In the genomic region with DNA sequence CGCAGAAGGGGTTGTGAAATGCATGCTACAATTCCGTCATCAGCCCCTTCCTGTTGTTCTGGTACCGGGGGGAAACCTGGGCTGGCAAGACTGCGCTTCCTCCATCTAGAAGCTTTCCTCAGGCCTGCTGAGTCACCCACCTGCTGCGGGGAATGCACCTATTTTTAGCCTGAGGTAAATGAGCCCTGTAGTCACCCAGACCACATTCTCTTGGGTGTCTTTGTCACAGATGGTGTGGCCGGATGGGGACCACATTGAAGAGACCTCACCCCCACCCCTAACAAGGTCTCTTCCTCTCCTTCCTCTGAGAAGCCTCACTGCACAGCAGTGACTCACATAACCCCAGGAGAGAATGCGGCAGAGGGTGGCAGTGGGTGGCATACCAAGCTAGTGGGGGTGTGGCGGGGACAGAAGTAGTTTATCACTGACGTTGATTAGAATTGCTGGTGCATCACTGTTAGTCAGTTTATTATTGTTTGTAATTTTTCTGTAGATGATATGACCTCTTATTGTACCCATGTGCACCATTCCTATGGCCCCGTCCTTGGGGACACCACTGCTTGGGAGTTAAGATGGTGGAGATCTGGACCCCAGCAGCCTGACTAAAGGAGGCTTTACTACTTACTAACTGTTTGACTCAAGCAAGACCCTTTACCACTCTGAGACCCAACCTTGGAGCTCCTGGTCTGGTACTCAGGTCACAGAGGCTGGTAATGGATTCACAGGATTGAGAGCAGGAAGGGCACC, we compare ENCODE assay signal across 8 cellular contexts.
A peak's percentile ranks its signal among the peaks of the same experiment; 100 is the strongest.
DNase-seq lines count a peak whose midpoint lies in the region; ATAC-seq and TF ChIP-seq lines count a peak whose summit lies in the region.

No MANE protein-coding gene starts in this region.

- H3K4me3 Mint-ChIP-seq in activated naive CD4-positive, alpha-beta T cell treated with anti-CD3 and anti-CD28 coated beads, Interleukin-2, amount 50 U/mL, for 24 hours: peak overlapping the region; percentile 69
- no peak overlapping the region for H3K4me3 Mint-ChIP-seq in chondrocyte (ENCODE audit: unreplicated experiment)

- DNase-seq in SJSA1 (ENCODE audit: low read depth in 1 of 2, low spot score in 2 of 2): peak; percentile 89 to 91
- DNase-seq in myocyte (ENCODE audit: low read depth): peak; percentile 94
- peak; percentile 81 for DNase-seq in ureter (ENCODE audit: low spot score)
- DNase-seq in chondrocyte (ENCODE audit: low spot score): no peak
- DNase-seq in sigmoid colon: no peak

- intact Hi-C loops in sigmoid colon (cut with DNase I): no loop called here

- H3K27me3 ChIP-seq in SJSA1 (replicated peaks): no peaks in the 10 kb centered on the region
- no peaks in the 10 kb centered on the region for H3K27me3 ChIP-seq in sigmoid colon

- H3K9me3 ChIP-seq in SJSA1 (replicated peaks): peaks cover 8% of the 10 kb centered on the region
- no peaks in the 10 kb centered on the region for H3K9me3 ChIP-seq in sigmoid colon

- H3K4me3 ChIP-seq in SJSA1: no peak overlapping the region
- no peak overlapping the region for H3K4me3 ChIP-seq in sigmoid colon

- no peaks in the 10 kb centered on the region for H3K36me3 Mint-ChIP-seq in activated naive CD4-positive, alpha-beta T cell treated with anti-CD3 and anti-CD28 coated beads, Interleukin-2, amount 50 U/mL, for 24 hours
- H3K36me3 Mint-ChIP-seq in chondrocyte (ENCODE audit: low read depth): no peaks in the 10 kb centered on the region

- H3K27me3 Mint-ChIP-seq in activated naive CD4-positive, alpha-beta T cell treated with anti-CD3 and anti-CD28 coated beads, Interleukin-2, amount 50 U/mL, for 24 hours: no peaks in the 10 kb centered on the region
- no peaks in the 10 kb centered on the region for H3K27me3 Mint-ChIP-seq in chondrocyte (ENCODE audit: low read depth)

- H3K27ac Mint-ChIP-seq in activated naive CD4-positive, alpha-beta T cell treated with anti-CD3 and anti-CD28 coated beads, Interleukin-2, amount 50 U/mL, for 24 hours: peak overlapping the region; percentile 93
- no peak overlapping the region for H3K27ac Mint-ChIP-seq in chondrocyte (ENCODE audit: unreplicated experiment)

- H3K4me1 ChIP-seq in SJSA1 (replicated peaks) (peaks cover 51% of the 10 kb centered on the region), sigmoid colon (peaks cover 0 to 19% (median 17%) of the 10 kb centered on the region in 4 donors)

- H3K36me3 ChIP-seq in SJSA1 (no peaks in the 10 kb centered on the region), sigmoid colon (no peaks in the 10 kb centered on the region)

- H3K27ac ChIP-seq in SJSA1: peak overlapping the region; percentile 24
- H3K27ac ChIP-seq in sigmoid colon: no peak overlapping the region

- no peak for TF ChIP-seq EP300 in sigmoid colon (IDR thresholded peaks at IDR 0.05)

- WGBS in sigmoid colon, 2 donors: 52 to 84% methylated on average over 10 of the region's 10 CpGs

- no peaks in the 10 kb centered on the region for H3K9me3 Mint-ChIP-seq in activated naive CD4-positive, alpha-beta T cell treated with anti-CD3 and anti-CD28 coated beads, Interleukin-2, amount 50 U/mL, for 24 hours
- H3K9me3 Mint-ChIP-seq in chondrocyte (ENCODE audit: low read depth): no peaks in the 10 kb centered on the region

- no peak for TF ChIP-seq POLR2A in sigmoid colon (IDR thresholded peaks at IDR 0.05)

- peak; percentile 79 for ATAC-seq in GM19023 (IDR thresholded peaks at IDR 0.05; ENCODE audit: unreplicated experiment)
- peak; percentile 82 for ATAC-seq in HG03066 (IDR thresholded peaks at IDR 0.05; ENCODE audit: low read depth, unreplicated experiment)

- TF ChIP-seq CTCF in chondrocyte (IDR thresholded peaks at IDR 0.05) (no peak), sigmoid colon (IDR thresholded peaks at IDR 0.05) (no peak)

- H3K4me1 Mint-ChIP-seq in activated naive CD4-positive, alpha-beta T cell treated with anti-CD3 and anti-CD28 coated beads, Interleukin-2, amount 50 U/mL, for 24 hours: peaks cover 41% of the 10 kb centered on the region
- peaks cover 56% of the 10 kb centered on the region for H3K4me1 Mint-ChIP-seq in chondrocyte (ENCODE audit: low read depth)

Comparison
In these comparisons a context has a peak if more than half of its experiments do, and no peak if none do; other contexts are left out.
1. DNase-seq: peak in SJSA1 (2 of 2), myocyte (single experiment) and ureter (single experiment); none in chondrocyte (single experiment) and sigmoid colon (single experiment).